ENCODE assay signal across 8 cellular contexts in the genomic region with DNA sequence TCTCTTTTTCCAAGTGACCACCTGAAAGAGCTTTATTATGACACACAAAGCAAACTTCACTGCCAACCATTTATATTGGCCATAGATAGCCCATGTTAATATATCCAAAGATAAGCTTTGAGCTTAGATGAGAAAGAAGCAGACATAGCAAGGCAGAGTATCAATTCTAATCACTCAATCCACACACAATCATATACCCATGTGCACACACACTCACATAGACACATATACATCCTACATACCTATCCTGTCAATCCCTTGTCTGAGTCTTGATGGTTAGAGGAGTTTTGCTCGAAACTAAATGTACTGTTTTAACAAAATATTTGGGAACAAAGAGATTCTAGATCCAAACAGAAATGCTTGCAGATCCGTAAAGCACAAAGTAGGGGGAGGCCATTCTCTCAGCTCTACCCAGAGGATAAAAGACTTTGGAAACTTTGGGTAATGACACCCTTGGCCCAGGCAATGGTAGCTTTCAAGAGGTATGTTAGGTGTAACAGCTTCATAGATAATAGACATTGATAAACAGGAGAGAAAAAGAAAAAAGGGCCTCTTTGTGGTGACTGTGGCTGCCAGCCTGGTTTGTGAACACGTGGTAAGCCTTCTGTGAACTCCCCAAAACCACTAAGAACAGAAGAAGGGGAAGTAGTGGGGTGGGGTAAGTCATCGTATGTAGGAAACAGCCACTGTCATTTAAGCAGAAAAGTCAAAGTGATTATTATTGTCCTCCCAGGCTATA.
DNase-seq lines count a peak whose midpoint lies in the region; ATAC-seq and TF ChIP-seq lines count a peak whose summit lies in the region.

No MANE protein-coding gene starts in this region.

- H4K20me1 ChIP-seq in DND-41 (ENCODE audit: insufficient read depth, low read length) = peaks cover 4% of the 10 kb centered on the region; the same call in 1 of the 2 replicates
- H4K20me1 ChIP-seq in KMS-11 (ENCODE audit: insufficient read depth) = no peaks in the 10 kb centered on the region

- peaks cover 33% of the 10 kb centered on the region for H3K27me3 Mint-ChIP-seq in activated T-cell treated with anti-CD3 and anti-CD28 coated beads, Interleukin-2, amount 50 U/mL, for 72 hours (ENCODE audit: low read depth)
- H3K27me3 Mint-ChIP-seq in Caco-2 (ENCODE audit: insufficient read depth, unreplicated experiment) = no peaks in the 10 kb centered on the region

- BruUV-seq in Caco-2 (replicated peaks; lab: Mats Ljungman, UMichigan) = no TSS peak

- H3K36me3 Mint-ChIP-seq in activated T-cell treated with anti-CD3 and anti-CD28 coated beads, Interleukin-2, amount 50 U/mL, for 72 hours (ENCODE audit: insufficient read depth in 2 of 2) = no peaks in the 10 kb centered on the region
- no peaks in the 10 kb centered on the region for H3K36me3 Mint-ChIP-seq in Caco-2 (ENCODE audit: insufficient read depth, unreplicated experiment)

- H3K36me3 ChIP-seq in DND-41 (ENCODE audit: insufficient read depth, low read length) (no peaks in the 10 kb centered on the region), KMS-11 (ENCODE audit: insufficient read depth) (no peaks in the 10 kb centered on the region), Caco-2 (ENCODE audit: control insufficient read depth, insufficient read depth, low read length) (no peaks in the 10 kb centered on the region)

- DNase-seq in DND-41 (peak; percentile 56), COLO829 (ENCODE audit: low spot score) (no peak), NCI-H524 treated with DMSO at 0.1 percent for 48 hours (lab: John Stamatoyannopoulos, UW) (no peak), Caco-2 (no peak)
- DNase-seq in activated T-cell treated with anti-CD3 and anti-CD28 coated beads, Interleukin-2, amount 50 U/mL, for 72 hours = peak; percentile 40 to 41
- DNase-seq in stimulated activated CD8-positive, alpha-beta memory T cell treated with anti-CD3 and anti-CD28 coated beads, Interleukin-15, amount 100 ng/mL, for 48 hours (ENCODE audit: low read depth in 2 of 2) = peak; percentile 15 to 24

- peaks cover 5% of the 10 kb centered on the region; the same call in 1 of the 2 replicates for H3K4me1 ChIP-seq in DND-41 (ENCODE audit: insufficient read depth, low read length)
- peaks cover 25% of the 10 kb centered on the region for H3K4me1 ChIP-seq in KMS-11 (ENCODE audit: low read depth, poor library complexity, severe bottlenecking)
- no peaks in the 10 kb centered on the region for H3K4me1 ChIP-seq in Caco-2

- H3K9me3 ChIP-seq in DND-41 (ENCODE audit: insufficient read depth, low read length, severe bottlenecking) (no peaks in the 10 kb centered on the region), Caco-2 (no peaks in the 10 kb centered on the region)

- H2AFZ ChIP-seq in DND-41 (ENCODE audit: low read depth, low read length) = no peak overlapping the region
- peak overlapping the region; percentile 6; the same call in 1 of the 2 replicates for H2AFZ ChIP-seq in KMS-11 (ENCODE audit: low read depth)

- H3K4me3 ChIP-seq in DND-41 (ENCODE audit: low read depth in 1 of 2, low read length in 2 of 2) = no peak overlapping the region
- H3K4me3 ChIP-seq in KMS-11 (IDR thresholded peaks at IDR 0.05; ENCODE audit: insufficient read depth, low read depth, low read length) = no peak overlapping the region
- no peak overlapping the region for H3K4me3 ChIP-seq in Caco-2 (ENCODE audit: low read depth, low read length)

- intact Hi-C loops in Caco-2 (cut with micrococcal nuclease; ENCODE audit: unreplicated experiment) = no loop called here

- H3K9me3 Mint-ChIP-seq in activated T-cell treated with anti-CD3 and anti-CD28 coated beads, Interleukin-2, amount 50 U/mL, for 72 hours = peaks cover 3 to 5% of the 10 kb centered on the region in 2 donors
- no peaks in the 10 kb centered on the region for H3K9me3 Mint-ChIP-seq in Caco-2 (ENCODE audit: unreplicated experiment)

- H3K27ac ChIP-seq in DND-41 (ENCODE audit: low read length) = no peak overlapping the region
- peak overlapping the region; percentile 44 for H3K27ac ChIP-seq in KMS-11

- H3K9ac ChIP-seq in DND-41 (ENCODE audit: low read depth, low read length) = no peak overlapping the region
- H3K9ac ChIP-seq in KMS-11 = no peak overlapping the region

- peak overlapping the region; percentile 25 to 36 for H3K4me3 Mint-ChIP-seq in activated T-cell treated with anti-CD3 and anti-CD28 coated beads, Interleukin-2, amount 50 U/mL, for 72 hours
- no peak overlapping the region for H3K4me3 Mint-ChIP-seq in Caco-2 (ENCODE audit: unreplicated experiment)

- H3K27me3 ChIP-seq in DND-41 (ENCODE audit: insufficient read depth, low read length, poor library complexity) (no peaks in the 10 kb centered on the region), KMS-11 (ENCODE audit: insufficient read depth, low read depth) (no peaks in the 10 kb centered on the region), Caco-2 (replicated peaks; ENCODE audit: control insufficient read depth, insufficient read depth, low read length) (no peaks in the 10 kb centered on the region)

- ATAC-seq in DND-41 (ENCODE audit: insufficient read depth, low read depth) (peak; percentile 96), GM21529 (IDR thresholded peaks at IDR 0.05; ENCODE audit: unreplicated experiment) (peak; percentile 99)
- ATAC-seq in activated T-cell treated with anti-CD3 and anti-CD28 coated beads, Interleukin-2, amount 50 U/mL, for 72 hours (replicated peaks in 1 of 2) = peak; percentile 91 to 95

- no peaks in the 10 kb centered on the region for H3K79me2 ChIP-seq in DND-41 (ENCODE audit: insufficient read depth, low read length)
- no peaks in the 10 kb centered on the region for H3K79me2 ChIP-seq in KMS-11 (ENCODE audit: insufficient read depth, low read depth)

- POLR2A ChIA-PET in Caco-2 (lab: Charles Lee) = no interaction called here

- CTCF ChIA-PET in Caco-2 (lab: Charles Lee) = no interaction called here

- peak overlapping the region; percentile 83 for H3K27ac Mint-ChIP-seq in activated T-cell treated with anti-CD3 and anti-CD28 coated beads, Interleukin-2, amount 50 U/mL, for 72 hours
- no peak overlapping the region for H3K27ac Mint-ChIP-seq in Caco-2 (ENCODE audit: unreplicated experiment)

- H3K4me2 ChIP-seq in DND-41 (ENCODE audit: insufficient read depth, low read length) = no peak overlapping the region
- peak overlapping the region; percentile 66 for H3K4me2 ChIP-seq in KMS-11

- TF ChIP-seq CTCF in DND-41 (IDR thresholded peaks at IDR 0.05; ENCODE audit: borderline replicate concordance, extremely low read depth, low read length, poor library complexity, severe bottlenecking) (no peak), KMS-11 (conservative IDR thresholded peaks at IDR 0.05; ENCODE audit: low read depth, low read length) (no peak), Caco-2 (IDR thresholded peaks at IDR 0.05; ENCODE audit: insufficient read depth in 1 of 2, low read depth in 1 of 2, low read length in 1 of 2, severe bottlenecking in 1 of 2, unreplicated experiment in 1 of 2) (no peak)

- peaks cover 30% of the 10 kb centered on the region for H3K4me1 Mint-ChIP-seq in activated T-cell treated with anti-CD3 and anti-CD28 coated beads, Interleukin-2, amount 50 U/mL, for 72 hours (ENCODE audit: low read depth)
- no peaks in the 10 kb centered on the region for H3K4me1 Mint-ChIP-seq in Caco-2 (ENCODE audit: low read depth, unreplicated experiment)

Comparison
In these comparisons a context has a peak if more than half of its experiments do, and no peak if none do; other contexts are left out.
1. DNase-seq: peak in DND-41 (single experiment), activated T-cell treated with anti-CD3 and anti-CD28 coated beads, Interleukin-2, amount 50 U/mL, for 72 hours (2 of 2) and stimulated activated CD8-positive, alpha-beta memory T cell treated with anti-CD3 and anti-CD28 coated beads, Interleukin-15, amount 100 ng/mL, for 48 hours (2 of 2); none in COLO829 (single experiment), NCI-H524 treated with DMSO at 0.1 percent for 48 hours (single experiment) and Caco-2 (0 of 2).
2. Peak in every context shown above with its lines, with median percentiles within 50 percentile points of each other: ATAC-seq.